1 cellular context compared by ENCODE assay signal in genomic region chr2:238290079-238290478, GRCh38.
A peak's percentile ranks its signal among the peaks of the same experiment; 100 is the strongest.
TF ChIP-seq lines count a peak whose summit lies in the region.

No MANE protein-coding gene starts in this region.

TF ChIP-seq in HEK293, 187 proteins besides CTCF, POLR2A, EP300 and RAD21 (continued from another document):
- peak; percentile 35; the same call in 1 of the 2 replicates for TF ChIP-seq PRDM10 (tag by site-specific recombination; IDR thresholded peaks at IDR 0.05)
- no peak for TF ChIP-seq ZSCAN4 (tag by site-specific recombination; IDR thresholded peaks at IDR 0.05)
- no peak for TF ChIP-seq REPIN1 (tag by site-specific recombination; IDR thresholded peaks at IDR 0.05; ENCODE audit: low read depth)
- TF ChIP-seq KLF17 (tag by site-specific recombination; IDR thresholded peaks at IDR 0.05): peak; percentile 80
- no peak for TF ChIP-seq PRDM6 (tag by site-specific recombination; IDR thresholded peaks at IDR 0.05)
- peak; percentile 17; the same call in 1 of the 2 replicates for TF ChIP-seq ZFHX2 (tag by site-specific recombination; conservative IDR thresholded peaks at IDR 0.05)
- TF ChIP-seq ZNF239 (tag by site-specific recombination; IDR thresholded peaks at IDR 0.05): no peak
- TF ChIP-seq ZNF404 (tag by site-specific recombination; IDR thresholded peaks at IDR 0.05): no peak
- no peak for TF ChIP-seq ZNF529 (tag by site-specific recombination; IDR thresholded peaks at IDR 0.05; ENCODE audit: insufficient replicate concordance)
- no peak for TF ChIP-seq ZNF2 (tag by site-specific recombination; IDR thresholded peaks at IDR 0.05)
- TF ChIP-seq ZNF747 (tag by site-specific recombination; IDR thresholded peaks at IDR 0.05): no peak
- no peak for TF ChIP-seq ZNF660 (tag by site-specific recombination; IDR thresholded peaks at IDR 0.05)
- no peak for TF ChIP-seq OVOL3 (tag by site-specific recombination; IDR thresholded peaks at IDR 0.05)
- no peak for TF ChIP-seq ZSCAN18 (tag by site-specific recombination; IDR thresholded peaks at IDR 0.05)
- TF ChIP-seq ZNF398 (tag by site-specific recombination; IDR thresholded peaks at IDR 0.05): no peak
- no peak for TF ChIP-seq ZNF133 (tag by site-specific recombination; IDR thresholded peaks at IDR 0.05)
- peak; percentile 41; the same call in 1 of the 2 replicates for TF ChIP-seq SP7 (tag by site-specific recombination; IDR thresholded peaks at IDR 0.05)
- TF ChIP-seq GLIS1 (tag by site-specific recombination; IDR thresholded peaks at IDR 0.05): peak; percentile 76
- TF ChIP-seq ZNF311 (tag by site-specific recombination; IDR thresholded peaks at IDR 0.05; ENCODE audit: borderline replicate concordance): no peak
- no peak for TF ChIP-seq ZNF621 (tag by site-specific recombination; IDR thresholded peaks at IDR 0.05)
- peak; percentile 92 for TF ChIP-seq KLF1 (tag by site-specific recombination; IDR thresholded peaks at IDR 0.05)
- TF ChIP-seq ZNF624 (tag by site-specific recombination; IDR thresholded peaks at IDR 0.05): no peak
- no peak for TF ChIP-seq ZNF157 (tag by site-specific recombination; IDR thresholded peaks at IDR 0.05)
- no peak for TF ChIP-seq ZNF701 (tag by site-specific recombination; IDR thresholded peaks at IDR 0.05)
- no peak for TF ChIP-seq ZNF426 (tag by site-specific recombination; IDR thresholded peaks at IDR 0.05)
- no peak for TF ChIP-seq ZNF692 (tag by site-specific recombination; IDR thresholded peaks at IDR 0.05)
- no peak for TF ChIP-seq SALL2 (tag by site-specific recombination; IDR thresholded peaks at IDR 0.05; ENCODE audit: borderline replicate concordance)
- peak; percentile 40 for TF ChIP-seq ZIC2 (tag by site-specific recombination; IDR thresholded peaks at IDR 0.05)
- TF ChIP-seq HOXC10 (CRISPR knock-in tag; IDR thresholded peaks at IDR 0.05): no peak
- TF ChIP-seq ZNF350 (tag by site-specific recombination; IDR thresholded peaks at IDR 0.05): no peak
- no peak for TF ChIP-seq OSR2 (tag by site-specific recombination; IDR thresholded peaks at IDR 0.05)
- no peak for TF ChIP-seq TCF7L2 (IDR thresholded peaks at IDR 0.05; ENCODE audit: borderline replicate concordance, low read depth, low read length)
- no peak for TF ChIP-seq ZNF169 (tag by site-specific recombination; IDR thresholded peaks at IDR 0.05)
- TF ChIP-seq ZNF335 (tag by site-specific recombination; conservative IDR thresholded peaks at IDR 0.05): no peak
- no peak for TF ChIP-seq ZNF114 (tag by site-specific recombination; IDR thresholded peaks at IDR 0.05)
- no peak for TF ChIP-seq GLI2 (tag by site-specific recombination; IDR thresholded peaks at IDR 0.05; ENCODE audit: borderline replicate concordance, low read depth)
